ENCODE assay signal across 1 cellular context in genomic region chr10:44931621-44932337, GRCh38.
TF ChIP-seq lines count a peak whose summit lies in the region.

No MANE protein-coding gene starts in this region.

TF ChIP-seq in H1, 55 proteins besides CTCF, POLR2A, EP300 and RAD21:
- TF ChIP-seq YY1 (IDR thresholded peaks at IDR 0.05; ENCODE audit: low read depth, low read length) (no peak), CHD7 (IDR thresholded peaks at IDR 0.05; ENCODE audit: insufficient replicate concordance, low read length) (no peak), FOSL1 (IDR thresholded peaks at IDR 0.05; ENCODE audit: insufficient read depth, low read depth, low read length) (no peak), GABPA (IDR thresholded peaks at IDR 0.05; ENCODE audit: borderline replicate concordance, insufficient read depth, low read length) (no peak), TAF1 (IDR thresholded peaks at IDR 0.05; ENCODE audit: low read depth, low read length) (no peak), ATF2 (IDR thresholded peaks at IDR 0.05; ENCODE audit: low read length) (no peak), HDAC2 (IDR thresholded peaks at IDR 0.05; ENCODE audit: borderline replicate concordance in 1 of 2, low read depth in 2 of 2, low read length in 2 of 2) (no peak), KDM4A (IDR thresholded peaks at IDR 0.05; ENCODE audit: low read depth, low read length, severe bottlenecking) (no peak), USF2 (IDR thresholded peaks at IDR 0.05; ENCODE audit: low read length) (no peak)
